In the genomic region with DNA sequence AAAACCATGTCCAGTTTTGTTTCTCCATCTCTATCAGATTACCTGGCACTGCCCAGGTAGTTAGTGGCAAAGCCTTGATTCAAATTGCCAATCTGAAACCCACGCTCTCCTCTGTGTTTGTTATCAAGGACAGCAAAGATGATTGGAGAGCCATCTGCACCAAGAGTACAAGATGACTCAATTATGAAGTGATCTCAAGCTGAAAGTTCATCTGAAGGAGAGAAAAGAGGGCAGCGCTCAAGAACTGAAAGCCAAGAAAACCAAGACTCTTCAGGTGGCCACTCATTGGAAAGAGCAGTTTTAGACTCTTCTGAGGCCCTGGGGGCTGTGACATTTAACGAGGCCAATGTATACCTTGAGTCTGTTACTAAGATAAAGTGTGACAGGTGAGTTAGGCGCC, we compare ENCODE assay signal across 17 cellular contexts. TPM values are rescaled to one million over a fixed set of nuclear protein-coding genes. Genes with fewer than 3 reads are reported as not detected.
DNase-seq lines count a peak whose midpoint lies in the region; ATAC-seq and TF ChIP-seq lines count a peak whose summit lies in the region.
"Had no signal": no experiment of that assay in that cellular context is flagged by ENCODE, and none has a peak within 500 bp of the region (broad histone marks: within the 10 kb centered on the region; RNA-seq: fewer than 3 reads in every experiment).

No MANE protein-coding gene starts in this region.

- intact Hi-C loops in Calu3 (cut with micrococcal nuclease; ENCODE audit: unreplicated experiment): no loop called here

- H3K4me3 Mint-ChIP-seq in Calu3 (ENCODE audit: low read depth, unreplicated experiment): no peak overlapping the region
- H3K4me3 Mint-ChIP-seq: activated B cell treated with CpG ODN at 0.5 μM for 24 hours; activated naive CD4-positive, alpha-beta T cell treated with anti-CD3 and anti-CD28 coated beads, Interleukin-2, amount 50 U/mL, for 24 hours; GM23338; T-cell had no signal

- ATAC-seq in GM18511 (IDR thresholded peaks at IDR 0.05; ENCODE audit: unreplicated experiment): peak; percentile 83
- peak; percentile 75 for ATAC-seq in GM19463 (IDR thresholded peaks at IDR 0.05; ENCODE audit: unreplicated experiment)
- peak; percentile 60 for ATAC-seq in HG02885 (IDR thresholded peaks at IDR 0.05; ENCODE audit: poor library complexity, unreplicated experiment)
- peak; percentile 71 for ATAC-seq in HG03575 (IDR thresholded peaks at IDR 0.05; ENCODE audit: extremely low read depth, insufficient number of reproducible peaks, low FRiP score, unreplicated experiment)
- no peak for ATAC-seq in esophagus mucosa
- ATAC-seq: GM23338, T-cell had no signal

- H3K9me3 Mint-ChIP-seq in Calu3 (ENCODE audit: low read depth, unreplicated experiment): no peaks in the 10 kb centered on the region
- H3K9me3 Mint-ChIP-seq: activated B cell treated with CpG ODN at 0.5 μM for 24 hours; activated naive CD4-positive, alpha-beta T cell treated with anti-CD3 and anti-CD28 coated beads, Interleukin-2, amount 50 U/mL, for 24 hours; GM23338; T-cell had no signal

- TF ChIP-seq CTCF in Calu3 (IDR thresholded peaks at IDR 0.05; ENCODE audit: unreplicated experiment): no peak

- DNase-seq in SHP77 (lab: John Stamatoyannopoulos, UW) (no peak), amygdala (lab: John Stamatoyannopoulos, UW) (no peak), Calu3 (no peak)
- DNase-seq: activated B cell treated with CpG ODN at 0.5 μM for 24 hours; activated CD8-positive, alpha-beta memory T cell treated with anti-CD3 and anti-CD28 coated beads, Interleukin-2, amount 50 U/mL, for 4 hours; effector CD8-positive, alpha-beta T cell; left ventricle myocardium inferior; NCI-H2081; stimulated activated naive CD4-positive, alpha-beta T cell; T-cell had no signal

- peaks cover 55% of the 10 kb centered on the region for H3K27me3 Mint-ChIP-seq in Calu3 (ENCODE audit: unreplicated experiment)
- H3K27me3 Mint-ChIP-seq: activated naive CD4-positive, alpha-beta T cell treated with anti-CD3 and anti-CD28 coated beads, Interleukin-2, amount 50 U/mL, for 24 hours had no signal

- H3K4me1 Mint-ChIP-seq in Calu3 (ENCODE audit: low read depth, unreplicated experiment): no peaks in the 10 kb centered on the region
- H3K4me1 Mint-ChIP-seq: activated B cell treated with CpG ODN at 0.5 μM for 24 hours, GM23338 had no signal

- no peak overlapping the region for H3K27ac Mint-ChIP-seq in Calu3 (ENCODE audit: unreplicated experiment)
- H3K27ac Mint-ChIP-seq: activated B cell treated with CpG ODN at 0.5 μM for 24 hours; activated naive CD4-positive, alpha-beta T cell treated with anti-CD3 and anti-CD28 coated beads, Interleukin-2, amount 50 U/mL, for 24 hours; GM23338; T-cell had no signal

- no TSS peak for BruUV-seq in Calu3 (replicated peaks; lab: Mats Ljungman, UMichigan)

- CTCF ChIA-PET in Calu3 (lab: Charles Lee): no interaction called here

- H3K36me3 Mint-ChIP-seq in Calu3 (ENCODE audit: insufficient read depth, unreplicated experiment): no peaks in the 10 kb centered on the region
- H3K36me3 Mint-ChIP-seq: activated naive CD4-positive, alpha-beta T cell treated with anti-CD3 and anti-CD28 coated beads, Interleukin-2, amount 50 U/mL, for 24 hours; T-cell had no signal

RNA-seq across cellular contexts. Expression of gene RXRG, which starts 13.8 kb away (rescaled TPM):
- total RNA-seq in Calu3 (2022): not detected in 2 replicates
- 0.24 TPM for total RNA-seq in esophagus mucosa
- total RNA-seq: activated B cell treated with CpG ODN at 0.5 μM for 24 hours, GM23338, T-cell had no signal
